16 cellular contexts compared by ENCODE assay signal in genomic region chr4:120672558-120673147, GRCh38.
DNase-seq lines count a peak whose midpoint lies in the region; ATAC-seq and TF ChIP-seq lines count a peak whose summit lies in the region.
"Had no signal": no experiment of that assay in that cellular context is flagged by ENCODE, and none has a peak within 500 bp of the region (broad histone marks: within the 10 kb centered on the region; RNA-seq: fewer than 3 reads in every experiment).

No MANE protein-coding gene starts in this region.

- H3K27ac ChIP-seq in OCI-LY7 (ENCODE audit: low read depth, low read length, poor library complexity, severe bottlenecking) (no peak overlapping the region), neural progenitor cell (no peak overlapping the region)
- H3K27ac ChIP-seq: A549, Peyer's patch had no signal

- H3K79me2 ChIP-seq in OCI-LY7 (ENCODE audit: insufficient read depth, low read depth, low read length) (no peaks in the 10 kb centered on the region), neural progenitor cell (ENCODE audit: low read depth) (no peaks in the 10 kb centered on the region)

- H3K36me3 Mint-ChIP-seq in endothelial cell (ENCODE audit: low read depth, unreplicated experiment) (no peaks in the 10 kb centered on the region), neural progenitor cell (no peaks in the 10 kb centered on the region)
- H3K36me3 Mint-ChIP-seq: CD14-positive monocyte had no signal

- H3K4me1 ChIP-seq in OCI-LY7 (ENCODE audit: insufficient read depth, low read length, poor library complexity, severe bottlenecking) (no peaks in the 10 kb centered on the region), neural progenitor cell (no peaks in the 10 kb centered on the region)
- H3K4me1 ChIP-seq: A549, Peyer's patch had no signal

- H4K20me1 ChIP-seq in OCI-LY7 (ENCODE audit: insufficient read depth, low read length) (no peaks in the 10 kb centered on the region), neural progenitor cell (ENCODE audit: low read depth) (no peaks in the 10 kb centered on the region)

- TF ChIP-seq CTCF in OCI-LY7 (conservative IDR thresholded peaks at IDR 0.05; ENCODE audit: low read length) (0 out of 2 replicates have a peak, but pooled peaks have one; percentile 12), endothelial cell (IDR thresholded peaks at IDR 0.05; ENCODE audit: unreplicated experiment) (peak; percentile 18), neural progenitor cell (IDR thresholded peaks at IDR 0.05) (no peak)

- no TSS peak for BruUV-seq in OCI-LY7 (replicated peaks; lab: Mats Ljungman, UMichigan)

- peak overlapping the region; percentile 99 for H3K27ac Mint-ChIP-seq in endothelial cell (ENCODE audit: unreplicated experiment)
- H3K27ac Mint-ChIP-seq in neural progenitor cell = no peak overlapping the region

- POLR2A ChIA-PET in OCI-LY7 (lab: Charles Lee) = no interaction called here

- H3K9me3 ChIP-seq in OCI-LY7 (ENCODE audit: low read length) (0 out of 2 replicates have a peak, but pooled peaks cover 6% of the 10 kb centered on the region), neural progenitor cell (ENCODE audit: low read depth) (peaks cover 6% of the 10 kb centered on the region)
- H3K9me3 ChIP-seq: A549, Peyer's patch had no signal

- DNase-seq in ELF-1 (ENCODE audit: low read depth, low spot score) (peak; percentile 10), OCI-LY7 (ENCODE audit: low spot score) (no peak), endothelial cell (ENCODE audit: low spot score) (peak; percentile 52), neural progenitor cell (ENCODE audit: low spot score) (peak; percentile 18), NCI-H2196 (lab: John Stamatoyannopoulos, UW; ENCODE audit: unreplicated experiment) (no peak), NCI-H526 (lab: John Stamatoyannopoulos, UW) (no peak)
- DNase-seq: COR-L47, IMR-90, Kasumi-1, NCI-H1105 treated with DMSO at 0.1 percent for 48 hours, NCI-H187, Peyer's patch, SHP77 treated with DMSO at 0.1 percent for 48 hours had no signal

- H3K36me3 ChIP-seq in OCI-LY7 (ENCODE audit: insufficient read depth, low read length) (no peaks in the 10 kb centered on the region), neural progenitor cell (no peaks in the 10 kb centered on the region)
- H3K36me3 ChIP-seq: Peyer's patch had no signal

- intact Hi-C loops in OCI-LY7 (cut with micrococcal nuclease; ENCODE audit: unreplicated experiment) = no loop called here

- no peaks in the 10 kb centered on the region for H3K9me2 ChIP-seq in OCI-LY7 (ENCODE audit: insufficient read depth, low read length)

- H3K4me1 Mint-ChIP-seq in endothelial cell (ENCODE audit: unreplicated experiment) = peaks cover 23% of the 10 kb centered on the region
- H3K4me1 Mint-ChIP-seq in neural progenitor cell = no peaks in the 10 kb centered on the region
- H3K4me1 Mint-ChIP-seq: CD14-positive monocyte had no signal

- CTCF ChIA-PET in OCI-LY7 (lab: Charles Lee; ENCODE audit: unreplicated experiment) = no interaction called here

- no peaks in the 10 kb centered on the region for H3F3A ChIP-seq in neural progenitor cell (ENCODE audit: low read depth)

- H2AFZ ChIP-seq in OCI-LY7 (ENCODE audit: low read length) = no peak overlapping the region
- no peak overlapping the region for H2AFZ ChIP-seq in neural progenitor cell (replicated peaks)

- no peaks in the 10 kb centered on the region for H3K9me3 Mint-ChIP-seq in endothelial cell (ENCODE audit: unreplicated experiment)
- H3K9me3 Mint-ChIP-seq in neural progenitor cell = peaks cover 19% of the 10 kb centered on the region

- H3K4me3 ChIP-seq in OCI-LY7 (ENCODE audit: low read depth, low read length, poor library complexity, severe bottlenecking) (no peak overlapping the region), neural progenitor cell (no peak overlapping the region)
- H3K4me3 ChIP-seq: A549, Peyer's patch had no signal

- no peak overlapping the region for H3K4me2 ChIP-seq in OCI-LY7 (ENCODE audit: low read length)
- no peak overlapping the region for H3K4me2 ChIP-seq in neural progenitor cell
- H3K4me2 ChIP-seq: A549 had no signal

- H3K4me3 Mint-ChIP-seq in endothelial cell (ENCODE audit: unreplicated experiment) = peak overlapping the region; percentile 33
- H3K4me3 Mint-ChIP-seq in neural progenitor cell = no peak overlapping the region
- H3K4me3 Mint-ChIP-seq: CD14-positive monocyte had no signal

- ATAC-seq in GM18519 (IDR thresholded peaks at IDR 0.05; ENCODE audit: low FRiP score, unreplicated experiment) = no peak
- ATAC-seq: A549 had no signal

- H3K27me3 Mint-ChIP-seq in endothelial cell (ENCODE audit: unreplicated experiment) (no peaks in the 10 kb centered on the region), neural progenitor cell (ENCODE audit: insufficient read depth, low read depth) (no peaks in the 10 kb centered on the region)

- no peaks in the 10 kb centered on the region for H3K27me3 ChIP-seq in neural progenitor cell
- H3K27me3 ChIP-seq: Peyer's patch had no signal

- H3K9ac ChIP-seq in neural progenitor cell = no peak overlapping the region

Comparison
In these comparisons a context has a peak if more than half of its experiments do, and no peak if none do; other contexts are left out.
1. DNase-seq: peak in ELF-1 (single experiment), endothelial cell (single experiment) and neural progenitor cell (single experiment); none in OCI-LY7 (single experiment), NCI-H2196 (single experiment) and NCI-H526 (0 of 2).